ENCODE assay signal across 1 cellular context in genomic region chr3:31532587-31533168, GRCh38.
TF ChIP-seq lines count a peak whose summit lies in the region.

Gene STT3B (plus strand): TSS chr3:31532925. CDS start chr3:31532999, 74 bp downstream.

TF ChIP-seq in HEK293, 187 proteins besides CTCF, POLR2A, EP300 and RAD21 (continued from another document and continues in another):
- TF ChIP-seq TSHZ1 (tag by site-specific recombination; IDR thresholded peaks at IDR 0.05; ENCODE audit: borderline replicate concordance): no peak
- no peak for TF ChIP-seq ZNF510 (tag by site-specific recombination; IDR thresholded peaks at IDR 0.05; ENCODE audit: insufficient replicate concordance)
- peak; percentile 65; the same call in 1 of the 2 replicates for TF ChIP-seq YY1 (tag by site-specific recombination; IDR thresholded peaks at IDR 0.05)
- TF ChIP-seq ZNF670 (tag by site-specific recombination; IDR thresholded peaks at IDR 0.05; ENCODE audit: low read depth): no peak
- TF ChIP-seq HOXA7 (CRISPR knock-in tag; IDR thresholded peaks at IDR 0.05; ENCODE audit: borderline replicate concordance): no peak
- TF ChIP-seq EGR2 (tag by site-specific recombination; IDR thresholded peaks at IDR 0.05; ENCODE audit: low read depth): peak; percentile 84
- TF ChIP-seq ZNF248 (tag by site-specific recombination; IDR thresholded peaks at IDR 0.05): no peak
- peak; percentile 68; the same call in 1 of the 2 replicates for TF ChIP-seq ZBTB10 (tag by site-specific recombination; IDR thresholded peaks at IDR 0.05)
- TF ChIP-seq ZXDB (tag by site-specific recombination; IDR thresholded peaks at IDR 0.05): 0 out of 2 replicates have a peak, but pooled peaks have one; percentile 12
- TF ChIP-seq TRIM28 (IDR thresholded peaks at IDR 0.05; ENCODE audit: borderline replicate concordance, low read length): no peak; the same call in 1 of the 2 replicates
- TF ChIP-seq ZNF335 (tag by site-specific recombination; conservative IDR thresholded peaks at IDR 0.05): no peak
- no peak for TF ChIP-seq ZNF302 (tag by site-specific recombination; IDR thresholded peaks at IDR 0.05; ENCODE audit: low read depth)
- no peak for TF ChIP-seq ZNF558 (tag by site-specific recombination; IDR thresholded peaks at IDR 0.05)
- TF ChIP-seq FEZF1 (tag by site-specific recombination; IDR thresholded peaks at IDR 0.05): no peak
- 0 out of 2 replicates have a peak, but pooled peaks have one; percentile 28 for TF ChIP-seq ZNF610 (tag by site-specific recombination; IDR thresholded peaks at IDR 0.05; ENCODE audit: borderline replicate concordance)
- peak; percentile 54 for TF ChIP-seq ZNF398 (tag by site-specific recombination; IDR thresholded peaks at IDR 0.05)
- no peak for TF ChIP-seq ZNF292 (tag by site-specific recombination; IDR thresholded peaks at IDR 0.05; ENCODE audit: borderline replicate concordance, low read depth)
- TF ChIP-seq ZNF341 (tag by site-specific recombination; IDR thresholded peaks at IDR 0.05; ENCODE audit: low read depth): peak; percentile 88
- TF ChIP-seq ZNF530 (tag by site-specific recombination; IDR thresholded peaks at IDR 0.05; ENCODE audit: low read depth): no peak
- 0 out of 2 replicates have a peak, but pooled peaks have one; percentile 23 for TF ChIP-seq ZFP69B (tag by site-specific recombination; IDR thresholded peaks at IDR 0.05)
- no peak for TF ChIP-seq HIC1 (tag by site-specific recombination; IDR thresholded peaks at IDR 0.05)
- peak; percentile 71; the same call in 1 of the 2 replicates for TF ChIP-seq SP3 (tag by site-specific recombination; IDR thresholded peaks at IDR 0.05)
- no peak for TF ChIP-seq ZBTB21 (tag by site-specific recombination; IDR thresholded peaks at IDR 0.05)
- no peak for TF ChIP-seq ZNF133 (tag by site-specific recombination; IDR thresholded peaks at IDR 0.05)
- TF ChIP-seq HOXD13 (CRISPR knock-in tag; IDR thresholded peaks at IDR 0.05; ENCODE audit: borderline replicate concordance): no peak
- TF ChIP-seq ZNF561 (tag by site-specific recombination; IDR thresholded peaks at IDR 0.05; ENCODE audit: borderline replicate concordance): peak; percentile 42
- TF ChIP-seq ZNF768 (tag by site-specific recombination; IDR thresholded peaks at IDR 0.05): no peak
- no peak for TF ChIP-seq ZNF433 (tag by site-specific recombination; IDR thresholded peaks at IDR 0.05; ENCODE audit: low read depth)
- TF ChIP-seq PATZ1 (tag by site-specific recombination; IDR thresholded peaks at IDR 0.05): peak; percentile 27
- peak; percentile 51 for TF ChIP-seq KLF1 (tag by site-specific recombination; IDR thresholded peaks at IDR 0.05)
- no peak for TF ChIP-seq IKZF3 (tag by site-specific recombination; IDR thresholded peaks at IDR 0.05)
- TF ChIP-seq ZNF26 (tag by site-specific recombination; IDR thresholded peaks at IDR 0.05): no peak
- no peak for TF ChIP-seq ZBTB49 (tag by site-specific recombination; IDR thresholded peaks at IDR 0.05; ENCODE audit: low read depth)
- TF ChIP-seq RBAK (tag by site-specific recombination; IDR thresholded peaks at IDR 0.05): no peak
- TF ChIP-seq ZNF2 (tag by site-specific recombination; IDR thresholded peaks at IDR 0.05): no peak; the same call in 1 of the 2 replicates
- TF ChIP-seq GLI4 (tag by site-specific recombination; IDR thresholded peaks at IDR 0.05): no peak
- TF ChIP-seq SCRT2 (tag by site-specific recombination; IDR thresholded peaks at IDR 0.05): no peak; the same call in 1 of the 2 replicates
- TF ChIP-seq OVOL3 (tag by site-specific recombination; IDR thresholded peaks at IDR 0.05): no peak
- no peak for TF ChIP-seq ZNF560 (tag by site-specific recombination; IDR thresholded peaks at IDR 0.05; ENCODE audit: borderline replicate concordance)
- TF ChIP-seq ZNF354C (tag by site-specific recombination; IDR thresholded peaks at IDR 0.05; ENCODE audit: borderline replicate concordance, low read depth): no peak
- no peak for TF ChIP-seq ZNF692 (tag by site-specific recombination; IDR thresholded peaks at IDR 0.05)
- TF ChIP-seq ZNF621 (tag by site-specific recombination; IDR thresholded peaks at IDR 0.05): no peak
- no peak for TF ChIP-seq HOXC10 (CRISPR knock-in tag; IDR thresholded peaks at IDR 0.05)
- no peak for TF ChIP-seq ZBTB48 (tag by site-specific recombination; IDR thresholded peaks at IDR 0.05)
- TF ChIP-seq ZNF704 (tag by site-specific recombination; IDR thresholded peaks at IDR 0.05): no peak
